Comparison of ENCODE assay signal across 11 cellular contexts in the genomic region with DNA sequence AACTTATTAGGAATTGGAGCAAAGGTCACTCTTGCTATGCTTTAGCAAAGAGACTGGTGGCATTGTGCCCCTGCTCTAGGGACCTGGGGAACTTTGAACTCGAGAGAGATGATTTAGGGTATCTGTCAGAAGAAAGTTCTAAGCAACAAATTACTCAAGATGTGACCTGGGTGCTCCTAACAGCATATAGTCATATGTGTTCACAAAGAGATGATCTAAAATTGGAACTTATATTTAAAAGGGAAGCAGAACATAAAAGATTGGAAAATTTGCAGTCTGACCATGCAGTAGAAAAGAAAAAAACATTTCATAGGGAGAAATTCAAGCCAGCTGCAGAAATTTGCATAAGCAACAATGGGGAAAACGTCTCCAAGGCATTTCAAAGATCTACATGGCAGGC.
"Had no signal": no experiment of that assay in that cellular context is flagged by ENCODE, and none has a peak within 500 bp of the region (broad histone marks: within the 10 kb centered on the region; RNA-seq: fewer than 3 reads in every experiment).

No MANE protein-coding gene starts in this region.

- H3K27ac Mint-ChIP-seq: GM23338, H9, HFFc6 had no signal

- H3K4me1 ChIP-seq: HAP-1 had no signal

- H3K4me1 Mint-ChIP-seq: GM23338 had no signal

- H3K36me3 ChIP-seq: HAP-1 had no signal

- H3K9me3 ChIP-seq: HAP-1 had no signal

- H3K4me3 Mint-ChIP-seq: GM23338, H9, HFFc6 had no signal

- H3K9ac ChIP-seq: GM23248 had no signal

- FAIRE-seq: H1, H54 had no signal

- H3K4me3 ChIP-seq: GM23248, GM23338, HAP-1 had no signal

- H3K4me2 ChIP-seq: GM23338 had no signal

- DNase-seq: GM23248, GOT3, H7, H9, HCEC 1CT, HFFc6 had no signal

- H2AFZ ChIP-seq: GM23248, GM23338 had no signal

- ATAC-seq: GM23338, HCT116 had no signal

- H3K27ac ChIP-seq: GM23248 had no signal
